ENCODE assay signal across 22 cellular contexts in the genomic region with DNA sequence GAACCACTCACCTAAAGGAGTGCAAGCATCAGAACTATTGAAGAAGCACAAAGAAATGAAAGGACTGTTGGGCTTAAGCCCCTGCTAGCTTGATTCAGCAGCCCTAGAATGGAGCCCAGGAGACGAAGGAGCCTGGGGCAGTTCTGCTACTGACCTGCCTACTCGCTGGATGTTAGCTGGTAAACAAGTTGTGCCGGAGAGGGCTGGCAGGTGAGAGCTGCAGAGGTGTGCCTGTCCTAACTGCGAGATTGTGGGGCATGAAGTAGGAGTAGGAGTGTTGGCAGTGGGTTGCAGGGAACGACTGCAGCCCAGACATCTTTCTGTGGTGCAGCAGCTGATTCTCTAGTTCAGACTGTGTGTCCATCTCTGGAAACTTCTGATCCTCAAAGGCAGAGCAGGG.
"Had no signal": no experiment of that assay in that cellular context is flagged by ENCODE, and none has a peak within 500 bp of the region (broad histone marks: within the 10 kb centered on the region; RNA-seq: fewer than 3 reads in every experiment).

No MANE protein-coding gene starts in this region.

- H3K27ac ChIP-seq: esophagus muscularis mucosa, gastrocnemius medialis, neutrophil, ovary, prostate gland, thyroid gland had no signal

- H3K4me3 ChIP-seq: esophagus muscularis mucosa, gastrocnemius medialis, ovary, prostate gland, thyroid gland had no signal

- H3K36me3 ChIP-seq: esophagus muscularis mucosa, gastrocnemius medialis, neutrophil, ovary, prostate gland, thyroid gland had no signal

- ATAC-seq: activated CD8-positive, alpha-beta T cell treated with anti-CD3 and anti-CD28 coated beads, Interleukin-2, amount 10 ng/mL, durations not matched to agents 7 days and 5 days; gastrocnemius medialis; left ventricle myocardium superior; natural killer cell treated with Interleukin-12 subunit alpha and Interleukin-12 subunit beta and Interleukin-15 and Interleukin-18, amount 100 ng/mL, for 72 hours had no signal

- H3K27me3 ChIP-seq: esophagus muscularis mucosa, gastrocnemius medialis, neutrophil, ovary, thyroid gland had no signal

- H3K9me3 ChIP-seq: esophagus muscularis mucosa, gastrocnemius medialis, neutrophil, ovary, prostate gland, thyroid gland had no signal

- DNase-seq: activated CD4-positive, alpha-beta T cell treated with anti-CD3 and anti-CD28 coated beads for 1 hour; activated CD4-positive, alpha-beta T cell treated with anti-CD3 and anti-CD28 coated beads, Interleukin-2, amount 50 U/mL, for 1 hour; activated CD8-positive, alpha-beta T cell treated with anti-CD3 and anti-CD28 coated beads, Interleukin-2, amount 10 ng/mL, durations not matched to agents 7 days and 5 days; activated naive CD4-positive, alpha-beta T cell treated with Interleukin-2 at 50 U/mL for 16 hours; activated naive CD8-positive, alpha-beta T cell treated with anti-CD3 and anti-CD28 coated beads for 36 hours; activated T-cell treated with anti-CD3 and anti-CD28 coated beads, Interleukin-2, amount 50 U/mL, for 24 hours; central memory CD4-positive, alpha-beta T cell; dermis blood vessel endothelial cell; effector CD8-positive, alpha-beta T cell; gastrocnemius medialis; hippocampal formation; left ventricle myocardium superior; ovary; stimulated activated CD4-positive, alpha-beta T cell treated with anti-CD3 and anti-CD28 coated beads, Interleukin-4, amount 100 ng/mL, for 24 hours; stimulated activated naive CD4-positive, alpha-beta T cell treated with Interleukin-2 at 50 U/mL for 16 hours; substantia nigra; T-helper 9 cell; thyroid gland had no signal

- H3K4me1 ChIP-seq: prostate gland, thyroid gland had no signal
